Comparison of ENCODE assay signal across 8 cellular contexts in the genomic region with DNA sequence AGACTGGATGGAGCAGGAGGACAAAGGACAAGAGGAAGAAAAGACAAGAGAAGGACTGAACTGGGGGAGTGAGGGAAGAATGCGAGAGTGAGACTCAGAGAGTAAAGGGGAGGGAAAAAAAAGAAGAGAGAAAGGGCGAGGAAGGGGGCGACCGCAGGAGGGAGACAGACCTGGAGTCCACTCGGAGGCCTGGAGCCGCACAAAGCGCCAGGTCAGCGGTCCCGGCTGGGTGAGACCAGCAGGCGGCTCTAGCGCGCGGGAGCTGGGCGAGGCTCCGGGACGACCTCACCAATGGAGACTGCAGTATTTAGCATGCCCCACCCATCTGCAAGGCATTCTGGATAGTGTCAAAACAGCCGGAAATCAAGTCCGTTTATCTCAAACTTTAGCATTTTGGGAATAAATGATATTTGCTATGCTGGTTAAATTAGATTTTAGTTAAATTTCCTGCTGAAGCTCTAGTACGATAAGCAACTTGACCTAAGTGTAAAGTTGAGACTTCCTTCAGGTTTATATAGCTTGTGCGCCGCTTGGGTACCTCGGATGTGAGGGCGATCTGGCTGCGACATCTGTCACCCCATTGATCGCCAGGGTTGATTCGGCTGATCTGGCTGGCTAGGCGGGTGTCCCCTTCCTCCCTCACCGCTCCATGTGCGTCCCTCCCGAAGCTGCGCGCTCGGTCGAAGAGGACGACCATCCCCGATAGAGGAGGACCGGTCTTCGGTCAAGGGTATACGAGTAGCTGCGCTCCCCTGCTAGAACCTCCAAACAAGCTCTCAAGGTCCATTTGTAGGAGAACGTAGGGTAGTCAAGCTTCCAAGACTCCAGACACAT. TPM values are rescaled to one million over a fixed set of nuclear protein-coding genes. Genes with fewer than 3 reads are reported as not detected.
A peak's percentile ranks its signal among the peaks of the same experiment; 100 is the strongest.
DNase-seq lines count a peak whose midpoint lies in the region; ATAC-seq and TF ChIP-seq lines count a peak whose summit lies in the region.
"Not testable (repeated sequence)": the region's sequence is repeated elsewhere in the genome, so short reads cannot be mapped to it uniquely, and the experiment has no call there.

A gene with protein sequence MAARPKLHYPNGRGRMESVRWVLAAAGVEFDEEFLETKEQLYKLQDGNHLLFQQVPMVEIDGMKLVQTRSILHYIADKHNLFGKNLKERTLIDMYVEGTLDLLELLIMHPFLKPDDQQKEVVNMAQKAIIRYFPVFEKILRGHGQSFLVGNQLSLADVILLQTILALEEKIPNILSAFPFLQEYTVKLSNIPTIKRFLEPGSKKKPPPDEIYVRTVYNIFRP (minus strand): TSS at position 206 of the 834 bp plus-strand sequence. CDS start 1,041 bp downstream, outside the sequence.

- not testable (repeated sequence) for H3K9me3 ChIP-seq in heart right ventricle, upper lobe of left lung

- 1 to 2% methylated on average over 29 to 31 of the region's 41 CpGs for WGBS in heart right ventricle, 2 donors
- 0% methylated on average over 26 to 41 of the region's 41 CpGs for WGBS in upper lobe of left lung, 2 donors

- not testable (repeated sequence) for H3K27me3 ChIP-seq in heart right ventricle, upper lobe of left lung

- not testable (repeated sequence) for H3K36me3 ChIP-seq in heart right ventricle, upper lobe of left lung

- TF ChIP-seq POLR2A in upper lobe of left lung (IDR thresholded peaks at IDR 0.05) = peak in 3 of 4 donors; percentile 60 to 89 (median 81)

- ATAC-seq in HG02840 (IDR thresholded peaks at IDR 0.05; ENCODE audit: low FRiP score, unreplicated experiment) = peak; percentile 97
- ATAC-seq in heart right ventricle = peak; percentile 99 to 100 (median 100)
- peak; percentile 99 to 100 for ATAC-seq in upper lobe of left lung (ENCODE audit: low FRiP score in 2 of 2)

- peak within 1 kb of the TSS; percentile 58 to 91 (median 73) for H3K4me3 ChIP-seq in heart right ventricle
- peak within 1 kb of the TSS; percentile 41 to 88 (median 63) for H3K4me3 ChIP-seq in upper lobe of left lung

- H3K27ac ChIP-seq in heart right ventricle = peak within 1 kb of the TSS; percentile 86 to 96 (median 91)
- peak within 1 kb of the TSS; percentile 91 to 97 (median 92) for H3K27ac ChIP-seq in upper lobe of left lung

- intact Hi-C loops in heart right ventricle (cut with DNase I) = loop anchor here in 5 of 10 donors (1.0 to 10.0 kb wide), 9 partner anchors 47 to 580 kb away; a partner anchor contains a TSS
- intact Hi-C loops in posterior cingulate gyrus (cut with DNase I) = not testable (repeated sequence)

- peak; percentile 71 for TF ChIP-seq CTCF in GM12874 (IDR thresholded peaks at IDR 0.05; ENCODE audit: insufficient read depth, low read depth, low read length)
- peak; percentile 48 to 95 (median 75) for TF ChIP-seq CTCF in heart right ventricle (IDR thresholded peaks at IDR 0.05)
- TF ChIP-seq CTCF in upper lobe of left lung (IDR thresholded peaks at IDR 0.05) = peak; percentile 65 to 88 (median 78)

- TF ChIP-seq EP300 in upper lobe of left lung (IDR thresholded peaks at IDR 0.05) = peak in 1 of 4 donors; percentile 4

- peak; percentile 91 for DNase-seq in NCI-H1436 (lab: John Stamatoyannopoulos, UW)
- DNase-seq in T follicular helper cell (ENCODE audit: low read depth) = peak; percentile 80
- peak; percentile 98 for DNase-seq in amniotic epithelial cell (ENCODE audit: low read depth)
- peak; percentile 96 to 98 for DNase-seq in heart right ventricle
- DNase-seq in posterior cingulate gyrus = peak; percentile 93 to 100 (median 97)
- peak; percentile 97 to 99 for DNase-seq in upper lobe of left lung

- H3K4me1 ChIP-seq in heart right ventricle (peaks cover 0 to 31% (median 19%) of the 10 kb centered on the region in 9 donors), upper lobe of left lung (peaks cover 7 to 20% (median 8%) of the 10 kb centered on the region in 4 donors)

RNA-seq across cellular contexts. Expression of the gene that starts here (rescaled TPM):
- total RNA-seq in heart right ventricle (10 to 100 TPM in 8 of 10 donors, 1 to 10 TPM in 2; 9.4 to 16.3 (median 12.0) TPM), upper lobe of left lung (100 to 1,000 TPM in 2 of 6 donors, 10 to 100 TPM in 4; 29.0 to 151 (median 80.8) TPM)
- 10 to 100 TPM in 1 of 2 donors, 1 to 10 TPM in 1; 9.9 to 14.3 TPM for polyA plus RNA-seq in heart right ventricle

Comparison
In these comparisons a context has a peak if more than half of its experiments do, and no peak if none do; other contexts are left out.
1. Peak in every context shown above with its lines: DNase-seq, ATAC-seq, H3K4me3 ChIP-seq and H3K27ac ChIP-seq.